In the genomic region with DNA sequence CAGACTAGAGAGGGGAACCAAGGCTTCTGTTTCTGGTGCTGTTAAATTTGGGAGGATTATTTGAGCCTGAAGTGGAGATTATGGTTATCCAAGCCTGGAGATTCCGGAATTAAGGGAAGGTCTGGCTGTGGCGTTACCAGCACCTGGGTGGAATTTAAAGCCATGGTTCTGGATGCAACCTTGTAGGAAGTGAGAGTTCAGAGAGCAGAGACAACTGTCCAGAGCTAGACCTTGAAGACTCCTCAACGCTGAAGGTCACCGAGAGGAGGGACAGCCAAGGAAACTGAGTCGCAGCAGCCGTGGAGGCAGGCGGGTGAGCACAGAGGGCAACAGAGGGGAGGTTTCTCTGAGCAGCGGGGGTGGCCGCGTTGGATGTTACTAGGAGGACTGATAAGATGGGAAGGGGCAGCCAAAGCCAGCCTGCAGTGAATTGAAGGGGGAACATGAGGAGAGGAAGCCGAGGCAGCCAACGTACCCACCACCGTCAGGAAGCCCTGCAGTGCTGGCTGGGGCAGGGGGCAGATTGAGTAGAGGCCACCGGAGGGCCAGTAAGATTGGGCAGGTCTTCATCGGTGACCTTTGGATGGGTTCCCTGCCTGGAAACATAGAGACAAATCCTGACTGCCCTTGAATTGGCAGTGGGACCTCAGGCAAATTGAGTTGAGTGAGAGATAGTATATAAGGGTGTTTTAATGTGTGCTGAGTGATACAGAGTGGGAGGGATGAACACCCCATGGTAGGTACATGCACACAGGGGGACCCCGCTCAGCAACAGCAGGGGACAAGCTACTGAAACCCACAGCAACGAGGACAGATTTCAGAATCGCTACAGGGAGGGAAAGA, we compare ENCODE assay signal across 20 cellular contexts.
DNase-seq lines count a peak whose midpoint lies in the region; ATAC-seq, FAIRE-seq and TF ChIP-seq lines count a peak whose summit lies in the region.
"Had no signal": no experiment of that assay in that cellular context is flagged by ENCODE, and none has a peak within 500 bp of the region (broad histone marks: within the 10 kb centered on the region; RNA-seq: fewer than 3 reads in every experiment).

No MANE protein-coding gene starts in this region.

- H2AFZ ChIP-seq in astrocyte (ENCODE audit: low read depth, low read length): no peak overlapping the region

- no peaks in the 10 kb centered on the region for H3K36me3 Mint-ChIP-seq in CD8-positive, alpha-beta T cell
- H3K36me3 Mint-ChIP-seq in astrocyte (ENCODE audit: low read depth, unreplicated experiment): no peaks in the 10 kb centered on the region
- H3K36me3 Mint-ChIP-seq in T-cell: no peaks in the 10 kb centered on the region
- H3K36me3 Mint-ChIP-seq: CD4-positive, alpha-beta memory T cell had no signal

- H3K27ac Mint-ChIP-seq in CD8-positive, alpha-beta T cell: peak overlapping the region; percentile 12
- H3K27ac Mint-ChIP-seq in astrocyte (ENCODE audit: unreplicated experiment): no peak overlapping the region
- no peak overlapping the region for H3K27ac Mint-ChIP-seq in T-cell
- H3K27ac Mint-ChIP-seq: activated CD4-positive, alpha-beta T cell treated with anti-CD3 and anti-CD28 coated beads, Interleukin-2, amount 10 ng/mL, durations not matched to agents 24 days and 14 days had no signal

- H3K9me3 Mint-ChIP-seq in CD8-positive, alpha-beta T cell: no peaks in the 10 kb centered on the region
- H3K9me3 Mint-ChIP-seq in astrocyte (ENCODE audit: unreplicated experiment): peaks cover 3% of the 10 kb centered on the region
- H3K9me3 Mint-ChIP-seq in T-cell: no peaks in the 10 kb centered on the region
- H3K9me3 Mint-ChIP-seq: activated CD4-positive, alpha-beta T cell treated with anti-CD3 and anti-CD28 coated beads, Interleukin-2, amount 10 ng/mL, durations not matched to agents 24 days and 14 days; CD4-positive, alpha-beta memory T cell had no signal

- POLR2A ChIA-PET in CD8-positive, alpha-beta T cell (lab: Charles Lee): no interaction called here
- POLR2A ChIA-PET in T-cell (lab: Charles Lee) (no interaction called here), HEK293T (lab: Yijun Ruan, JAX) (no interaction called here)

- no peak for TF ChIP-seq CTCF in CD8-positive, alpha-beta T cell (IDR thresholded peaks at IDR 0.05)
- TF ChIP-seq CTCF in astrocyte (IDR thresholded peaks at IDR 0.05; ENCODE audit: insufficient read depth, low read depth, low read length): no peak

- H3K27me3 ChIP-seq in CD8-positive, alpha-beta T cell (ENCODE audit: insufficient read depth, low read length): no peaks in the 10 kb centered on the region
- H3K27me3 ChIP-seq in astrocyte (ENCODE audit: insufficient read depth, low read length): no peaks in the 10 kb centered on the region
- H3K27me3 ChIP-seq: tibial nerve had no signal

- H3K79me2 ChIP-seq in astrocyte (ENCODE audit: insufficient read depth, low read length): no peaks in the 10 kb centered on the region

- peaks cover 3% of the 10 kb centered on the region for H3K27me3 Mint-ChIP-seq in CD8-positive, alpha-beta T cell (ENCODE audit: low read depth)
- H3K27me3 Mint-ChIP-seq in astrocyte (ENCODE audit: low read depth, unreplicated experiment) (peaks cover 36% of the 10 kb centered on the region), T-cell (peaks cover 6 to 10% of the 10 kb centered on the region in 2 donors)

- H3K4me2 ChIP-seq in astrocyte (ENCODE audit: low read length): no peak overlapping the region

- H3K4me1 Mint-ChIP-seq in CD8-positive, alpha-beta T cell (ENCODE audit: low read depth): peaks cover 13% of the 10 kb centered on the region
- H3K4me1 Mint-ChIP-seq in astrocyte (ENCODE audit: low read depth, unreplicated experiment) (no peaks in the 10 kb centered on the region), T-cell (peaks cover 8 to 29% (median 17%) of the 10 kb centered on the region in 3 donors)

- H3K27ac ChIP-seq in CD8-positive, alpha-beta T cell (ENCODE audit: low read depth, low read length): no peak overlapping the region
- H3K27ac ChIP-seq in astrocyte (ENCODE audit: low read depth, low read length): no peak overlapping the region
- H3K27ac ChIP-seq: tibial nerve had no signal

- intact Hi-C loops in CD8-positive, alpha-beta T cell (cut with DNase I, micrococcal nuclease): no loop called here
- intact Hi-C loops in sciatic nerve (cut with DNase I): no loop called here

- no peak for FAIRE-seq in astrocyte (lab: Jason Lieb, UNC)
- FAIRE-seq: colon, kidney had no signal

- no peaks in the 10 kb centered on the region for H3K36me3 ChIP-seq in CD8-positive, alpha-beta T cell (ENCODE audit: insufficient read depth, low read length)
- no peaks in the 10 kb centered on the region for H3K36me3 ChIP-seq in astrocyte (ENCODE audit: insufficient read depth, low read length)
- H3K36me3 ChIP-seq: tibial nerve had no signal

- no peaks in the 10 kb centered on the region for H3K4me1 ChIP-seq in CD8-positive, alpha-beta T cell (ENCODE audit: insufficient read depth, low read length)
- peaks cover 18% of the 10 kb centered on the region for H3K4me1 ChIP-seq in astrocyte (ENCODE audit: insufficient read depth, low read length)

- H3K4me3 Mint-ChIP-seq in CD8-positive, alpha-beta T cell: no peak overlapping the region
- H3K4me3 Mint-ChIP-seq in astrocyte (ENCODE audit: unreplicated experiment) (peak overlapping the region; percentile 28), T-cell (no peak overlapping the region)
- H3K4me3 Mint-ChIP-seq: activated CD4-positive, alpha-beta T cell treated with anti-CD3 and anti-CD28 coated beads, Interleukin-2, amount 10 ng/mL, durations not matched to agents 24 days and 14 days; CD4-positive, alpha-beta memory T cell had no signal

- CTCF ChIA-PET in CD8-positive, alpha-beta T cell (lab: Charles Lee): interaction anchor here (1.0 kb wide), 1 partner anchor 9 kb away, joined by 3 read pairs; no protein-coding TSS in a partner anchor
- CTCF ChIA-PET in T-cell (lab: Charles Lee) (no interaction called here), HEK293T (lab: Yijun Ruan, JAX) (no interaction called here)

- no peak for DNase-seq in CD8-positive, alpha-beta T cell
- DNase-seq in astrocyte (ENCODE audit: low read depth): no peak
- DNase-seq in sciatic nerve (ENCODE audit: low spot score): peak; percentile 25
- DNase-seq in T-cell: no peak
- no peak for DNase-seq in kidney tubule cell (ENCODE audit: low spot score)
- DNase-seq in islet precursor cell: no peak
- DNase-seq in HEK293T (ENCODE audit: extremely low spot score): no peak
- DNase-seq: activated CD4-positive, alpha-beta T cell treated with anti-CD3 and anti-CD28 coated beads, Interleukin-2, amount 10 ng/mL, durations not matched to agents 24 days and 14 days; activated naive CD4-positive, alpha-beta T cell treated with anti-CD3 and anti-CD28 coated beads, Interleukin-2, amount 50 U/mL, for 16 hours; activated T-cell treated with anti-CD3 and anti-CD28 coated beads for 4 hours; CD4-positive, alpha-beta memory T cell; DMS79; kidney; NCI-H1417 treated with DMSO at 0.1 percent for 48 hours; NCI-H2171; NCI-H774 had no signal

- no peaks in the 10 kb centered on the region for H3K9me3 ChIP-seq in CD8-positive, alpha-beta T cell (ENCODE audit: low read length)
- H3K9me3 ChIP-seq in astrocyte (ENCODE audit: insufficient read depth, low read depth, low read length): no peaks in the 10 kb centered on the region
- H3K9me3 ChIP-seq: tibial nerve had no signal

- H4K20me1 ChIP-seq in astrocyte (ENCODE audit: insufficient read depth, low read length): no peaks in the 10 kb centered on the region

- ATAC-seq in CD8-positive, alpha-beta T cell: no peak
- ATAC-seq in HG03378 (IDR thresholded peaks at IDR 0.05; ENCODE audit: unreplicated experiment): peak; percentile 17
- no peak for ATAC-seq in sciatic nerve
- ATAC-seq in T-cell (replicated peaks in 1 of 4): no peak
- ATAC-seq: HCT116 had no signal

- H3K4me3 ChIP-seq in CD8-positive, alpha-beta T cell (ENCODE audit: low read depth, low read length): no peak overlapping the region
- H3K4me3 ChIP-seq in astrocyte (ENCODE audit: insufficient read depth, low read depth, low read length): no peak overlapping the region
- H3K4me3 ChIP-seq: tibial nerve had no signal

- no peak overlapping the region for H3K9ac ChIP-seq in astrocyte (ENCODE audit: low read length)

TF ChIP-seq in HEK293T, 16 proteins besides CTCF, POLR2A, EP300 and RAD21:
- TF ChIP-seq ELF4 (IDR thresholded peaks at IDR 0.05) (no peak), ARNT (IDR thresholded peaks at IDR 0.05) (no peak), HDGF (IDR thresholded peaks at IDR 0.05; ENCODE audit: borderline replicate concordance) (no peak), FOXM1 (IDR thresholded peaks at IDR 0.05; ENCODE audit: borderline replicate concordance) (no peak)
- TF ChIP-seq, protein P1, sequence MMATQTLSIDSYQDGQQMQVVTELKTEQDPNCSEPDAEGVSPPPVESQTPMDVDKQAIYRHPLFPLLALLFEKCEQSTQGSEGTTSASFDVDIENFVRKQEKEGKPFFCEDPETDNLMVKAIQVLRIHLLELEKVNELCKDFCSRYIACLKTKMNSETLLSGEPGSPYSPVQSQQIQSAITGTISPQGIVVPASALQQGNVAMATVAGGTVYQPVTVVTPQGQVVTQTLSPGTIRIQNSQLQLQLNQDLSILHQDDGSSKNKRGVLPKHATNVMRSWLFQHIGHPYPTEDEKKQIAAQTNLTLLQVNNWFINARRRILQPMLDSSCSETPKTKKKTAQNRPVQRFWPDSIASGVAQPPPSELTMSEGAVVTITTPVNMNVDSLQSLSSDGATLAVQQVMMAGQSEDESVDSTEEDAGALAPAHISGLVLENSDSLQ (IDR thresholded peaks at IDR 0.05): no peak
